Comparison of ENCODE assay signal across 9 cellular contexts in the genomic region with DNA sequence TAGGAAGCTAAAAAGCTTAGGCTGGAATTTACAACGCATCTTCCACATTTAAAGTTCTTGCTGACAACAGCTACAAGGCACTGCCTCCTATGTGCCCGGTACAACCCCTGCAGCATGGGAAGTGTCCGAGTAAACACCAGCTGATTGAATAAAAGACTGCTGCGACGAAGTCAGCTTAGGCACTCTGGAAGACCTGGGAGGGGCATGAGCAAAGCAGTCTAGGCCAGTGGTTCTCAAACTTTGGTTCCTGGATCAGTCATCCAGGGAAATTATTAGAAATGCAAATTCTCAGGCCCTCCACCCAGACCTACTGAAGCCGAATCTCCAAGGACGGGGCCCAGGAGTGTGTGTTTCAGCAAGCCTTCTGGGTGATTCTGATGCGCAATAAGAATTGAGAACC.
"Had no signal": no experiment of that assay in that cellular context is flagged by ENCODE, and none has a peak within 500 bp of the region (broad histone marks: within the 10 kb centered on the region; RNA-seq: fewer than 3 reads in every experiment).

No MANE protein-coding gene starts in this region.

- DNase-seq: GM23248, GOT3, H7, HFFc6 had no signal

- ATAC-seq: HCT116, HepG2 had no signal

- H3K4me3 ChIP-seq: GM23248, HAP-1 had no signal

- H3K4me3 Mint-ChIP-seq: HFFc6, IgD-negative memory B cell had no signal

- H3K36me3 ChIP-seq: HAP-1 had no signal

- H3K9me3 ChIP-seq: HAP-1 had no signal

- H3K9me3 Mint-ChIP-seq: HFFc6 had no signal

- H3K27ac ChIP-seq: GM23248, HL-60 had no signal

- H3K27ac Mint-ChIP-seq: IgD-negative memory B cell had no signal

- H3K4me1 ChIP-seq: HAP-1 had no signal

- H3K36me3 Mint-ChIP-seq: IgD-negative memory B cell had no signal
